ENCODE assay signal across 17 cellular contexts in the genomic region with DNA sequence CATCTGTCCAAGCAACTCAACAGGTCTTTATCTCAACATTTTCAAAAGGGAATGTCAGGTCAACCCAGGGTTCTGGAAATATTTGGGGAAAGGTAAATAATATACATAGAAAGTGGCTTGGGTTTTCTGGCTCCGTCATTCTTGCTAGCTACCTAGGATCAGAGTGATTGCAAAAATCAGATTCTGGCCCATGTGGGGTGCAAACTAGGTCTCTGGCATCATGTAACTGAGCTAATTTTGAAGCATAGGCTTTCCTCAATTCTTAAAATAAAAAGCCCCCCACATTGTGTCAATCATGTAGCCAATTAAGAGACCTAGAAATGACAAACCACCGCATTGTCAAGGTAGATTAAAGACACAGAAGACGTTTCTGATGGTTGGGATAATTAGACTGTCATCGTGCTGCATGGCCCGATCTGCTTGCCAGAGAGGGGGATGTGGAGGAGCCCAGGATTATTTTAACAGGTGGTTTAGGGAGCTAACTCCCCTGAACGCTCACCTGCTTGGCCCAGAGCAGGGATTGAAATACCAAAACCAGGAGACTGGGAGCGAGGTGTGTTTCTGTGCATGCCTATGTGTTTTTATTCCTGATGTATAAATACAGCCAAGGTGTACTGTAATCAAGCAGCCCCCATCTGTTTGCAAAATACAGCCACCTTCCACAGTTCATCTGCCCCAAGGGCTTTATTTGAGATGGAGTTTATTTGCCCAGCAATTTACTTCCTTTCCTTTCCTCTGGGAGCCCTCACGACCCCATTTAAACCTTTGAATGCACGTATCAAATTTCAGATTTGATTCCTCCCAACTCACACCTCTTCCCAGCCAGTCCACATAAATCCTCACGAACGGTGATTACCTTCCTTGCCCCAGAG.
DNase-seq lines count a peak whose midpoint lies in the region; ATAC-seq and TF ChIP-seq lines count a peak whose summit lies in the region.
"Had no signal": no experiment of that assay in that cellular context is flagged by ENCODE, and none has a peak within 500 bp of the region (broad histone marks: within the 10 kb centered on the region; RNA-seq: fewer than 3 reads in every experiment).

No MANE protein-coding gene starts in this region.

- ATAC-seq in GM18873 (IDR thresholded peaks at IDR 0.05; ENCODE audit: low FRiP score, unreplicated experiment) (no peak), left cardiac atrium (no peak)
- ATAC-seq: gastrocnemius medialis, sciatic nerve had no signal

- intact Hi-C loops in left cardiac atrium (cut with DNase I), result no loop called here
- intact Hi-C loops in activated naive CD4-positive, alpha-beta T cell treated with anti-CD3 and anti-CD28 coated beads for 36 hours (cut with micrococcal nuclease), result loop anchor here (1.0 to 2.0 kb wide), 3 partner anchors 347 to 521 kb away; no protein-coding TSS in a partner anchor

- peaks cover 17% of the 10 kb centered on the region for H3K9me3 Mint-ChIP-seq in nephron progenitor cell
- no peaks in the 10 kb centered on the region for H3K9me3 Mint-ChIP-seq in activated naive CD4-positive, alpha-beta T cell treated with anti-CD3 and anti-CD28 coated beads for 36 hours
- H3K9me3 Mint-ChIP-seq: activated naive CD8-positive, alpha-beta T cell treated with anti-CD3 and anti-CD28 coated beads, Interleukin-2, amount 10 ng/mL, durations not matched to agents 7 days and 5 days had no signal

- CTCF ChIA-PET in activated naive CD4-positive, alpha-beta T cell treated with anti-CD3 and anti-CD28 coated beads for 36 hours (lab: Charles Lee), result interaction anchor here (0.5 to 3.0 kb wide), 3 partner anchors 13 to 346 kb away, joined by 3 to 8 read pairs (median 6); no protein-coding TSS in a partner anchor

- peak overlapping the region; percentile 65 for H3K27ac Mint-ChIP-seq in nephron progenitor cell
- no peak overlapping the region for H3K27ac Mint-ChIP-seq in activated naive CD4-positive, alpha-beta T cell treated with anti-CD3 and anti-CD28 coated beads for 36 hours
- H3K27ac Mint-ChIP-seq: activated B cell treated with CpG ODN at 0.5 μM for 24 hours; activated naive CD8-positive, alpha-beta T cell treated with anti-CD3 and anti-CD28 coated beads, Interleukin-2, amount 10 ng/mL, durations not matched to agents 7 days and 5 days; brain had no signal

- H3K36me3 Mint-ChIP-seq in nephron progenitor cell (ENCODE audit: low read depth), result no peaks in the 10 kb centered on the region
- H3K36me3 Mint-ChIP-seq in activated naive CD4-positive, alpha-beta T cell treated with anti-CD3 and anti-CD28 coated beads for 36 hours (ENCODE audit: low read depth), result no peaks in the 10 kb centered on the region
- H3K36me3 Mint-ChIP-seq: activated naive CD8-positive, alpha-beta T cell treated with anti-CD3 and anti-CD28 coated beads, Interleukin-2, amount 10 ng/mL, durations not matched to agents 7 days and 5 days; brain had no signal

- H3K27me3 Mint-ChIP-seq in nephron progenitor cell (ENCODE audit: low read depth, poor library complexity), result peaks cover 13% of the 10 kb centered on the region
- peaks cover 7% of the 10 kb centered on the region for H3K27me3 Mint-ChIP-seq in activated naive CD4-positive, alpha-beta T cell treated with anti-CD3 and anti-CD28 coated beads for 36 hours (ENCODE audit: low read depth)

- H3K4me1 Mint-ChIP-seq in nephron progenitor cell, result peaks cover 38% of the 10 kb centered on the region
- H3K4me1 Mint-ChIP-seq in activated naive CD4-positive, alpha-beta T cell treated with anti-CD3 and anti-CD28 coated beads for 36 hours (ENCODE audit: low read depth), result no peaks in the 10 kb centered on the region
- H3K4me1 Mint-ChIP-seq: activated B cell treated with CpG ODN at 0.5 μM for 24 hours, brain had no signal

- peak; percentile 29 to 31 for DNase-seq in SHP77 (lab: John Stamatoyannopoulos, UW)
- DNase-seq in SHP77 treated with DMSO at 0.1 percent for 48 hours (lab: John Stamatoyannopoulos, UW), result no peak
- DNase-seq in NCI-H2081 (lab: John Stamatoyannopoulos, UW), result peak; percentile 80 to 86
- peak; percentile 99 for DNase-seq in NCI-H748 (lab: John Stamatoyannopoulos, UW; ENCODE audit: unreplicated experiment)
- no peak for DNase-seq in nephron progenitor cell
- no peak for DNase-seq in left cardiac atrium
- no peak for DNase-seq in activated naive CD4-positive, alpha-beta T cell treated with anti-CD3 and anti-CD28 coated beads for 36 hours
- DNase-seq: activated B cell treated with CpG ODN at 0.5 μM for 24 hours; activated naive CD8-positive, alpha-beta T cell treated with anti-CD3 and anti-CD28 coated beads, Interleukin-2, amount 10 ng/mL, durations not matched to agents 7 days and 5 days; C1 segment of cervical spinal cord; gastrocnemius medialis; left ventricle myocardium inferior; MM.1S; T-helper 1 cell had no signal

- H3K4me3 Mint-ChIP-seq in nephron progenitor cell, result peak overlapping the region; percentile 53
- no peak overlapping the region for H3K4me3 Mint-ChIP-seq in activated naive CD4-positive, alpha-beta T cell treated with anti-CD3 and anti-CD28 coated beads for 36 hours
- H3K4me3 Mint-ChIP-seq: activated B cell treated with CpG ODN at 0.5 μM for 24 hours; activated naive CD8-positive, alpha-beta T cell treated with anti-CD3 and anti-CD28 coated beads, Interleukin-2, amount 10 ng/mL, durations not matched to agents 7 days and 5 days; brain had no signal

- no peak for TF ChIP-seq CTCF in nephron progenitor cell (IDR thresholded peaks at IDR 0.05)

Comparison
In these comparisons a context has a peak if more than half of its experiments do, and no peak if none do; other contexts are left out.
1. DNase-seq: peak in SHP77 (2 of 2), NCI-H2081 (2 of 2) and NCI-H748 (single experiment); none in SHP77 treated with DMSO at 0.1 percent for 48 hours (single experiment), nephron progenitor cell (single experiment), left cardiac atrium (single experiment) and activated naive CD4-positive, alpha-beta T cell treated with anti-CD3 and anti-CD28 coated beads for 36 hours (single experiment).